ENCODE assay signal across 1 cellular context in the genomic region with DNA sequence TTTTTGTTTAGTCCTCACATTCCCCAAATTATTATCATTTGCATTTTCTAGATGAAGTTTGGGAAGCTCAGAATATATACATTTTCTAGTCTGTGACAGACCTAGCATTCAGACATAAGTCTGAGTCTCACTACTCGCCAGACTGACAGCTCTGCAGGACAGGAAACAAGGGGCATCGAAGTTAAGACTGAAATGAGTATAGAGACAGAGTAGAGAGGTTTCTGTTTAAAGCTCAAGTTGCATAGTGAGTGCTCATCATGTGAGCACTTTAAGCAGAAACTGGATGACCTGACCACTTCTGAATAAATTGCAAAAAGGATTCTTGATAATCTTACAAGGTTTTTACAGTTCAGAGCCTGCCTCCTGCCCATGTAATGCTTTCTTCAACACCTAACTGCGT.
TF ChIP-seq lines count a peak whose summit lies in the region.

No MANE protein-coding gene starts in this region.

TF ChIP-seq in endothelial cell of umbilical vein, 7 proteins besides CTCF, POLR2A, EP300 and RAD21:
- TF ChIP-seq POLR2AphosphoS5 (IDR thresholded peaks at IDR 0.05; ENCODE audit: insufficient read depth, low read depth, low read length) = no peak
- no peak for TF ChIP-seq JUN (IDR thresholded peaks at IDR 0.05; ENCODE audit: borderline replicate concordance, insufficient read depth, insufficient read length, low read depth)
- TF ChIP-seq, protein P1, sequence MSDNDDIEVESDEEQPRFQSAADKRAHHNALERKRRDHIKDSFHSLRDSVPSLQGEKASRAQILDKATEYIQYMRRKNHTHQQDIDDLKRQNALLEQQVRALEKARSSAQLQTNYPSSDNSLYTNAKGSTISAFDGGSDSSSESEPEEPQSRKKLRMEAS (IDR thresholded peaks at IDR 0.05; ENCODE audit: insufficient read depth, insufficient read length) = no peak
- no peak for TF ChIP-seq MYC (IDR thresholded peaks at IDR 0.05; ENCODE audit: low read depth, low read length)
- no peak for TF ChIP-seq EZH2 (IDR thresholded peaks at IDR 0.05; ENCODE audit: borderline replicate concordance, low read depth, low read length, severe bottlenecking)
- no peak for TF ChIP-seq GATA2 (IDR thresholded peaks at IDR 0.05; ENCODE audit: insufficient read depth, insufficient read length, low read depth, low read length)
- TF ChIP-seq FOS (IDR thresholded peaks at IDR 0.05; ENCODE audit: borderline replicate concordance, insufficient read depth, low read length) = no peak
